ENCODE assay signal across 18 cellular contexts in the genomic region with DNA sequence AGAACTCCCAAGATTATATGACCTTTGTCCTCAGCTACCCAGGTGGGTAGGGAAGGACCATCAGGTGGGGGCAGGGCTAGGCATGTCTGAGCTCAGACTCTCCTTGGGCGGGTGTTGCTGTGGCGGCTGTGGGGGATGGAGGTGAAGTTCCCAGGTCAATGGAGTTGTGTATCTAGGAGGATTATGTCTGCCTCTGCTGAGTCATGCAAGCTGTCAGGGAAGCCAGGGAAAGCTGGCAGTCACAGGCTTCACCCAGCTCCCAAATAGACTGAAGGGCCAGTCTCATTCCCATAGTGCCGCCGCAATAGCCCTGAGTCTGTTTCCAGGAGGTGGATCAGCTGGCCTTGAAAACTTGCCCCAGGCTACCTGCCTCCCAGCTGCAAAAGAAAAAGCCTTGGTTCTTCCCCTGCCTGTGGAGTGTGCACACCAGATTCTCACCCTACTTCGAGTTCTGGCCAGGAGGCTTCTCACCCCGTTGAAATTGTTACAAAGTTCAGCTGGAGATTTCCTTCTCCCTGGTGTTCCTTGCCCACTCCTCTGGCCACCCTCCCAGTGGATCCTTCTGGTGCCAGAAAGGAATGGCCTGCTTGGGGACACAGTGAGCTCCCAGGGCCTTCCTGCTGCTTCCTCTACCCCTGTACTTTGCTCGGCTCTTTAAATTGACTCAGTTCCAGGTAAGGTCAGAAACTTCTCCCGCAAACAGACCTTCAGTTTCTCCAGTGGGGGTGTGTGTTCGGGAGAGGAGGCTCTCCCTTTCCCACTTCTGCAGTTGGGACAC.
DNase-seq lines count a peak whose midpoint lies in the region; ATAC-seq and TF ChIP-seq lines count a peak whose summit lies in the region.
"Had no signal": no experiment of that assay in that cellular context is flagged by ENCODE, and none has a peak within 500 bp of the region (broad histone marks: within the 10 kb centered on the region; RNA-seq: fewer than 3 reads in every experiment).

No MANE protein-coding gene starts in this region.

- no peaks in the 10 kb centered on the region for H4K20me1 ChIP-seq in hepatocyte (ENCODE audit: insufficient read depth, poor library complexity, severe bottlenecking)

- POLR2A ChIA-PET in CD4-positive, alpha-beta T cell (lab: Charles Lee) = no interaction called here

- ATAC-seq in CD4-positive, alpha-beta T cell (ENCODE audit: poor library complexity) = no peak
- ATAC-seq in GM19395 (IDR thresholded peaks at IDR 0.05; ENCODE audit: unreplicated experiment) (no peak), GM18861 (IDR thresholded peaks at IDR 0.05; ENCODE audit: unreplicated experiment) (no peak)
- ATAC-seq: activated CD4-positive, CD25-positive, alpha-beta regulatory T cell treated with anti-CD3 and anti-CD28 coated beads, Interleukin-2, amount 50 U/mL, for 24 hours; natural killer cell; psoas muscle had no signal

- no peaks in the 10 kb centered on the region for H3K36me3 Mint-ChIP-seq in CD4-positive, alpha-beta T cell (ENCODE audit: low read depth)
- no peaks in the 10 kb centered on the region for H3K36me3 Mint-ChIP-seq in CD14-positive monocyte
- H3K36me3 Mint-ChIP-seq: natural killer cell had no signal

- no peak overlapping the region for H3K27ac Mint-ChIP-seq in CD4-positive, alpha-beta T cell
- no peak overlapping the region for H3K27ac Mint-ChIP-seq in CD14-positive monocyte
- H3K27ac Mint-ChIP-seq: natural killer cell had no signal

- H3K79me2 ChIP-seq in hepatocyte = no peaks in the 10 kb centered on the region

- H3K9me2 ChIP-seq in hepatocyte (replicated peaks; ENCODE audit: insufficient read depth) = no peaks in the 10 kb centered on the region

- no peak overlapping the region for H3K9ac ChIP-seq in HUES48 (ENCODE audit: low read depth, low read length)

- peak overlapping the region; percentile 26 for H3K4me2 ChIP-seq in hepatocyte

- no peak overlapping the region for H3K4me3 Mint-ChIP-seq in CD4-positive, alpha-beta T cell
- H3K4me3 Mint-ChIP-seq in CD14-positive monocyte = no peak overlapping the region
- H3K4me3 Mint-ChIP-seq: natural killer cell had no signal

- H3K27me3 Mint-ChIP-seq in CD4-positive, alpha-beta T cell = peaks cover 8% of the 10 kb centered on the region
- H3K27me3 Mint-ChIP-seq in CD14-positive monocyte (ENCODE audit: low read depth in 3 of 3) = peaks cover 0 to 5% (median 0%) of the 10 kb centered on the region in 3 donors

- WGBS in hepatocyte (ENCODE audit: low lambda C conversion rate, missing lambda C conversion rate) = 62% methylated on average over 9 of the region's 9 CpGs

- H3K27me3 ChIP-seq in HUES48 (ENCODE audit: control insufficient read depth, insufficient read depth, low read length) = no peaks in the 10 kb centered on the region
- no peaks in the 10 kb centered on the region for H3K27me3 ChIP-seq in WERI-Rb-1 (ENCODE audit: insufficient read depth, low read depth, severe bottlenecking)
- H3K27me3 ChIP-seq in hepatocyte = no peaks in the 10 kb centered on the region
- H3K27me3 ChIP-seq in CD4-positive, alpha-beta T cell (ENCODE audit: control insufficient read depth, insufficient read depth, low read length) = no peaks in the 10 kb centered on the region
- H3K27me3 ChIP-seq: ascending aorta had no signal

- H3K9me3 ChIP-seq in HUES48 (ENCODE audit: control insufficient read depth, insufficient read depth, low read length) (no peaks in the 10 kb centered on the region), WERI-Rb-1 (ENCODE audit: severe bottlenecking) (no peaks in the 10 kb centered on the region), hepatocyte (ENCODE audit: low read depth) (no peaks in the 10 kb centered on the region)
- no peaks in the 10 kb centered on the region for H3K9me3 ChIP-seq in CD4-positive, alpha-beta T cell (ENCODE audit: control insufficient read depth, low read length)
- H3K9me3 ChIP-seq: ascending aorta, psoas muscle had no signal

- H3K4me1 Mint-ChIP-seq in CD4-positive, alpha-beta T cell (ENCODE audit: low read depth) = no peaks in the 10 kb centered on the region
- H3K4me1 Mint-ChIP-seq in CD14-positive monocyte = no peaks in the 10 kb centered on the region
- H3K4me1 Mint-ChIP-seq: natural killer cell had no signal

- H3K9me3 Mint-ChIP-seq in CD4-positive, alpha-beta T cell = no peaks in the 10 kb centered on the region
- H3K9me3 Mint-ChIP-seq in CD14-positive monocyte = peaks cover 0 to 8% (median 0%) of the 10 kb centered on the region in 7 donors
- H3K9me3 Mint-ChIP-seq: natural killer cell had no signal

- CTCF ChIA-PET in CD4-positive, alpha-beta T cell (lab: Charles Lee) = no interaction called here

- H3K27ac ChIP-seq in HUES48 (ENCODE audit: low read depth, low read length) (peak overlapping the region; percentile 73), WERI-Rb-1 (peak overlapping the region; percentile 65), hepatocyte (peak overlapping the region; percentile 47)
- H3K27ac ChIP-seq in CD4-positive, alpha-beta T cell (ENCODE audit: low read depth, low read length) = no peak overlapping the region
- H3K27ac ChIP-seq: ascending aorta, psoas muscle had no signal

- H3K4me3 ChIP-seq in HUES48 (ENCODE audit: low read depth, low read length) (no peak overlapping the region), WERI-Rb-1 (ENCODE audit: low read depth, low read length) (no peak overlapping the region), hepatocyte (no peak overlapping the region)
- H3K4me3 ChIP-seq: ascending aorta, psoas muscle had no signal

- H2AFZ ChIP-seq in hepatocyte = no peak overlapping the region

- TF ChIP-seq CTCF in WERI-Rb-1 (IDR thresholded peaks at IDR 0.05; ENCODE audit: low read depth, low read length) = no peak
- no peak for TF ChIP-seq CTCF in hepatocyte (IDR thresholded peaks at IDR 0.05; ENCODE audit: poor library complexity)
- no peak for TF ChIP-seq CTCF in CD4-positive, alpha-beta T cell (IDR thresholded peaks at IDR 0.05)
- TF ChIP-seq CTCF in CD14-positive monocyte (IDR thresholded peaks at IDR 0.05) = no peak

- H3K4me1 ChIP-seq in HUES48 (ENCODE audit: control insufficient read depth, insufficient read depth, low read length) (peaks cover 12% of the 10 kb centered on the region), hepatocyte (ENCODE audit: insufficient read depth) (peaks cover 12% of the 10 kb centered on the region)
- H3K4me1 ChIP-seq: ascending aorta, psoas muscle had no signal

- intact Hi-C loops in CD4-positive, alpha-beta T cell (cut with DNase I, micrococcal nuclease) = no loop called here
- intact Hi-C loops in CD14-positive monocyte (cut with micrococcal nuclease) = no loop called here

- DNase-seq in A172 (ENCODE audit: low spot score) (peak; percentile 35), WERI-Rb-1 (peak; percentile 82), hepatocyte (ENCODE audit: low spot score) (peak; percentile 13), CD14-positive monocyte (ENCODE audit: low spot score) (no peak)
- DNase-seq in CD4-positive, alpha-beta T cell = no peak
- DNase-seq: activated effector memory CD4-positive, alpha-beta T cell treated with anti-CD3 and anti-CD28 coated beads, Interleukin-2, amount 50 U/mL, for 16 hours; COR-L47; MM.1S; natural killer cell; NCI-H2081 treated with DMSO at 0.1 percent for 48 hours; psoas muscle; RPMI8226; T-helper 1 cell had no signal

- H3K36me3 ChIP-seq in HUES48 (ENCODE audit: control insufficient read depth, insufficient read depth, low read length) (no peaks in the 10 kb centered on the region), WERI-Rb-1 (no peaks in the 10 kb centered on the region), hepatocyte (replicated peaks; ENCODE audit: insufficient read depth, low read depth) (no peaks in the 10 kb centered on the region)
- H3K36me3 ChIP-seq: ascending aorta had no signal

Comparison
In these comparisons a context has a peak if more than half of its experiments do, and no peak if none do; other contexts are left out.
1. DNase-seq: peak in A172 (single experiment), WERI-Rb-1 (single experiment) and hepatocyte (single experiment); none in CD4-positive, alpha-beta T cell (0 of 10) and CD14-positive monocyte (single experiment).